Comparison of ENCODE assay signal across 8 cellular contexts in genomic region chr9:39464122-39464777, GRCh38.
DNase-seq lines count a peak whose midpoint lies in the region; ATAC-seq, FAIRE-seq and TF ChIP-seq lines count a peak whose summit lies in the region.
"Not testable (repeated sequence)": the region's sequence is repeated elsewhere in the genome, so short reads cannot be mapped to it uniquely, and the experiment has no call there.

No MANE protein-coding gene starts in this region.

- ATAC-seq in GM19351 (IDR thresholded peaks at IDR 0.05; ENCODE audit: unreplicated experiment) = peak; percentile 96
- ATAC-seq in HG03442 (IDR thresholded peaks at IDR 0.05; ENCODE audit: unreplicated experiment) = peak; percentile 95
- peak; percentile 78 for ATAC-seq in central memory CD8-positive, alpha-beta T cell (replicated peaks; ENCODE audit: extremely low read depth, poor library complexity, severe bottlenecking)

- H3K4me2 ChIP-seq in keratinocyte (ENCODE audit: control insufficient read depth, extremely low read depth, insufficient read depth, low read depth, low read length) = peak overlapping the region; percentile 79

- not testable (repeated sequence) for H3K4me1 Mint-ChIP-seq in central memory CD8-positive, alpha-beta T cell

- H3K36me3 Mint-ChIP-seq in central memory CD8-positive, alpha-beta T cell (ENCODE audit: insufficient read depth) = not testable (repeated sequence)

- H3K9me1 ChIP-seq in keratinocyte (ENCODE audit: control insufficient read depth, extremely low read depth, insufficient read depth, low read length) = not testable (repeated sequence)

- H3K9me3 Mint-ChIP-seq in central memory CD8-positive, alpha-beta T cell = not testable (repeated sequence)

- H3K9me3 ChIP-seq in keratinocyte (ENCODE audit: control insufficient read depth, low read depth, low read length) = not testable (repeated sequence)

- H3K27me3 Mint-ChIP-seq in central memory CD8-positive, alpha-beta T cell = not testable (repeated sequence)

- not testable (repeated sequence) for TF ChIP-seq CTCF in keratinocyte (optimal IDR thresholded peaks at IDR 0.05 in 1 of 3, IDR thresholded peaks at IDR 0.05 in 1 of 3, conservative IDR thresholded peaks at IDR 0.05 in 1 of 3; ENCODE audit: extremely low read depth in 1 of 3, insufficient read depth in 2 of 3, low read length in 3 of 3)

- not testable (repeated sequence) for H3K79me2 ChIP-seq in ACC112 (ENCODE audit: control insufficient read depth, insufficient read depth, low read length, unreplicated experiment); keratinocyte (ENCODE audit: control insufficient read depth, insufficient read depth, low read length)

- H3K4me1 ChIP-seq in ACC112 (ENCODE audit: control insufficient read depth, insufficient read depth, low read length, unreplicated experiment); keratinocyte (ENCODE audit: control insufficient read depth, extremely low read depth, insufficient read depth, low read length): not testable (repeated sequence)

- H3K4me3 ChIP-seq in ACC112 (ENCODE audit: low read depth, low read length) (peak overlapping the region; percentile 72), keratinocyte (ENCODE audit: control insufficient read depth in 2 of 3, extremely low read depth in 1 of 3, insufficient read depth in 2 of 3, low read depth in 1 of 3, low read length in 3 of 3) (peak overlapping the region; percentile 42 to 54 (median 53))

- dilution Hi-C loops in keratinocyte (cut with MboI; ENCODE audit: extremely low pct_ligation_motif_present, low sequenced_read_pairs) = not testable (repeated sequence)

- not testable (repeated sequence) for FAIRE-seq in keratinocyte (lab: Jason Lieb, UNC)

- not testable (repeated sequence) for H2AFZ ChIP-seq in ACC112 (ENCODE audit: low read length, unreplicated experiment)
- peak overlapping the region; percentile 44 for H2AFZ ChIP-seq in keratinocyte (ENCODE audit: control insufficient read depth, low read length)

- not testable (repeated sequence) for H3K36me3 ChIP-seq in ACC112 (ENCODE audit: insufficient read depth, low read length); keratinocyte (ENCODE audit: control insufficient read depth in 2 of 2, extremely low read depth in 1 of 2, insufficient read depth in 2 of 2, low read length in 2 of 2)

- H3K27ac Mint-ChIP-seq in central memory CD8-positive, alpha-beta T cell (ENCODE audit: low read depth) = peak overlapping the region; percentile 84

- H3K27ac ChIP-seq in ACC112 (ENCODE audit: low read depth, low read length) = not testable (repeated sequence)
- H3K27ac ChIP-seq in keratinocyte (ENCODE audit: control insufficient read depth, insufficient read depth, low read length) = peak overlapping the region; percentile 52

- H3K27me3 ChIP-seq in ACC112 (ENCODE audit: insufficient read depth, low read length); keratinocyte (ENCODE audit: control insufficient read depth, extremely low read depth, insufficient read depth, low read length): not testable (repeated sequence)

- not testable (repeated sequence) for H4K20me1 ChIP-seq in keratinocyte (ENCODE audit: control insufficient read depth, extremely low read depth, insufficient read depth, low read length)

- DNase-seq in NCI-H460 (ENCODE audit: extremely low read depth, low read depth) (peak; percentile 71), keratinocyte (ENCODE audit: low read depth, low spot score) (peak; percentile 42), smooth muscle cell of the brain vasculature (ENCODE audit: low read depth, low spot score) (peak; percentile 56)
- DNase-seq in activated CD4-positive, alpha-beta T cell treated with anti-CD3 and anti-CD28 coated beads for 1 hour = peak; percentile 57
- DNase-seq in central memory CD8-positive, alpha-beta T cell (ENCODE audit: low spot score in 2 of 2) = peak; percentile 21 to 22

- H3K4me3 Mint-ChIP-seq in central memory CD8-positive, alpha-beta T cell = peak overlapping the region; percentile 93

- peak overlapping the region; percentile 52 for H3K9ac ChIP-seq in keratinocyte (ENCODE audit: control insufficient read depth, extremely low read depth, insufficient read depth, low read length)
